ENCODE assay signal across 17 cellular contexts in genomic region chr14:92450351-92451070, GRCh38.
"Had no signal": no experiment of that assay in that cellular context is flagged by ENCODE, and none has a peak within 500 bp of the region (broad histone marks: within the 10 kb centered on the region; RNA-seq: fewer than 3 reads in every experiment).

No MANE protein-coding gene starts in this region.

- H3K4me2 ChIP-seq: SK-N-SH had no signal

- H3K9me2 ChIP-seq: SK-N-SH had no signal

- DNase-seq: activated CD4-positive, alpha-beta T cell treated with anti-CD3 and anti-CD28 coated beads, Interleukin-2, amount 50 U/mL, for 4 hours; activated CD4-positive, CD25-positive, alpha-beta regulatory T cell treated with anti-CD3 and anti-CD28 coated beads, Interleukin-2, amount 50 U/mL, for 72 hours; activated naive CD4-positive, alpha-beta T cell treated with anti-CD3 and anti-CD28 coated beads, Interleukin-2, amount 10 ng/mL, durations not matched to agents 7 days and 5 days; effector CD4-positive, alpha-beta T cell; esophagus squamous epithelium; hippocampal formation; kidney; nephron progenitor cell; pancreas; SK-N-SH; stimulated activated CD4-positive, alpha-beta T cell treated with anti-CD3 and anti-CD28 coated beads, Interleukin-2, amount 100 ng/mL, for 48 hours; stimulated activated naive CD4-positive, alpha-beta T cell treated with Interleukin-2 at 50 U/mL for 16 hours; T-cell; T1000 had no signal

- H3K27ac Mint-ChIP-seq: activated naive CD4-positive, alpha-beta T cell treated with anti-CD3 and anti-CD28 coated beads, Interleukin-2, amount 10 ng/mL, durations not matched to agents 7 days and 5 days; activated T-helper 2 cell treated with anti-CD3 and anti-CD28 coated beads, Interferon-gamma antibody, Interleukin-2, Interleukin-4, amounts not matched to agents 10 μg/mL and 5 μg/mL and 100 μg/mL, durations not matched to agents 14 hours and 24 hours and 36 hours; nephron progenitor cell; T-cell; type B pancreatic cell had no signal

- H3K4me3 ChIP-seq: coronary artery, esophagus squamous epithelium, pancreas had no signal

- H3K9me3 ChIP-seq: esophagus squamous epithelium, pancreas, SK-N-SH had no signal

- H3K27me3 ChIP-seq: esophagus squamous epithelium, pancreas had no signal

- H3K27me3 Mint-ChIP-seq: T-cell had no signal

- H3K27ac ChIP-seq: coronary artery, esophagus squamous epithelium, pancreas had no signal

- H3K4me1 ChIP-seq: esophagus squamous epithelium, pancreas had no signal

- ATAC-seq: pancreas, T-cell had no signal

- H3K4me3 Mint-ChIP-seq: activated naive CD4-positive, alpha-beta T cell treated with anti-CD3 and anti-CD28 coated beads, Interleukin-2, amount 10 ng/mL, durations not matched to agents 7 days and 5 days; nephron progenitor cell; T-cell; type B pancreatic cell had no signal

- H3K36me3 ChIP-seq: esophagus squamous epithelium, pancreas had no signal

- H3K36me3 Mint-ChIP-seq: activated naive CD4-positive, alpha-beta T cell treated with anti-CD3 and anti-CD28 coated beads, Interleukin-2, amount 10 ng/mL, durations not matched to agents 7 days and 5 days; T-cell had no signal

- H3K9ac ChIP-seq: SK-N-SH had no signal

- H3K9me3 Mint-ChIP-seq: activated T-helper 2 cell treated with anti-CD3 and anti-CD28 coated beads, Interferon-gamma antibody, Interleukin-2, Interleukin-4, amounts not matched to agents 10 μg/mL and 5 μg/mL and 100 μg/mL, durations not matched to agents 14 hours and 24 hours and 36 hours; T-cell; type B pancreatic cell had no signal
